In the genomic region with DNA sequence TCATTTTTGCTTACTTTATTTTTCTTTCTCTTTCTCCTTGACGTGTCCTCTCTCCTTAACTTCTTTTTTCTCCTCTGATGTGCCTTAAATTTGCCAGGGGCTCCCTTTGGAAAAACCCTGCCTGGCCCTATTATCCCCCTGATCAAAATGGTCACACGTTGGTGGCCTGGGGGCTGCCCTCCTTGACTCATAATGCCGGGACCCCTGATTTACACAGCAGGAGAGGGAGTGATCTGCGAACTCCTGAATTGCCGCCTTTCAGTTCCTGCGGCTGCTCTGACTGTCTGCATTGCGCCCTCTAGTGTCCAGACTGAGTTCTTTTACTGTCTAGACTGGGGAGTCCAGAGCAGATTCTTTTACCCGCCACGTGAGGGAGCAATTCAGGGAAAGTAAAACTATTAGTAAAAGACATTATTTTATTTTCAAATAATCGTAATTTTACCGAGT, we compare ENCODE assay signal across 8 cellular contexts. TPM values are rescaled to one million over a fixed set of nuclear protein-coding genes. Genes with fewer than 3 reads are reported as not detected.
DNase-seq lines count a peak whose midpoint lies in the region; ATAC-seq and TF ChIP-seq lines count a peak whose summit lies in the region.

No MANE protein-coding gene starts in this region.

- H3K9me2 ChIP-seq in PC-9 (ENCODE audit: insufficient read depth) = no peaks in the 10 kb centered on the region

- no peak overlapping the region for H3K27ac Mint-ChIP-seq in nephron progenitor cell

- peaks cover 61% of the 10 kb centered on the region for H3K4me1 Mint-ChIP-seq in activated T-cell treated with anti-CD3 and anti-CD28 coated beads, Interleukin-2, amount 50 U/mL, for 4 hours (ENCODE audit: low read depth)
- peaks cover 19% of the 10 kb centered on the region for H3K4me1 Mint-ChIP-seq in nephron progenitor cell

- ATAC-seq in GM21737 (IDR thresholded peaks at IDR 0.05; ENCODE audit: unreplicated experiment) = peak; percentile 67
- ATAC-seq in activated T-cell treated with anti-CD3 and anti-CD28 coated beads, Interleukin-2, amount 50 U/mL, for 4 hours = peak; percentile 69 to 76

- DNase-seq in EH (ENCODE audit: low read depth) (peak; percentile 84), PC-9 (peak; percentile 47 to 66), fibroblast of gingiva (ENCODE audit: low read depth) (peak; percentile 77), nephron progenitor cell (peak; percentile 74)
- DNase-seq in activated T-cell treated with anti-CD3 and anti-CD28 coated beads, Interleukin-2, amount 50 U/mL, for 4 hours = peak; percentile 73

- no peaks in the 10 kb centered on the region for H3K36me3 ChIP-seq in KMS-11 (ENCODE audit: insufficient read depth)
- no peaks in the 10 kb centered on the region for H3K36me3 ChIP-seq in PC-9 (ENCODE audit: low read depth)
- no peaks in the 10 kb centered on the region for H3K36me3 ChIP-seq in stomach smooth muscle (ENCODE audit: control insufficient read depth in 2 of 2, insufficient read depth in 2 of 2, low read length in 2 of 2)

- CTCF ChIA-PET in PC-9 (lab: Charles Lee) = no interaction called here

- H3K9me3 ChIP-seq in PC-9 (ENCODE audit: insufficient read depth, low read depth) (no peaks in the 10 kb centered on the region), stomach smooth muscle (ENCODE audit: control insufficient read depth in 2 of 2, low read length in 2 of 2) (no peaks in the 10 kb centered on the region)

- H3K4me3 ChIP-seq in KMS-11 (IDR thresholded peaks at IDR 0.05; ENCODE audit: insufficient read depth, low read depth, low read length) (no peak overlapping the region), PC-9 (no peak overlapping the region), stomach smooth muscle (ENCODE audit: low read length in 2 of 2) (peak overlapping the region; percentile 56 to 66)

- POLR2A ChIA-PET in PC-9 (lab: Charles Lee; ENCODE audit: unreplicated experiment) = no interaction called here

- H3K9ac ChIP-seq in KMS-11 (peak overlapping the region; percentile 37; the same call in 1 of the 2 replicates), stomach smooth muscle (ENCODE audit: low read length in 2 of 2) (peak overlapping the region in 1 of 2 donors; percentile 30)

- H3K27me3 ChIP-seq in KMS-11 (ENCODE audit: insufficient read depth, low read depth) (no peaks in the 10 kb centered on the region), PC-9 (ENCODE audit: insufficient read depth, low read depth) (no peaks in the 10 kb centered on the region; the same call in 1 of the 2 replicates), stomach smooth muscle (ENCODE audit: control insufficient read depth in 1 of 2, insufficient read depth in 2 of 2, low read length in 2 of 2) (no peaks in the 10 kb centered on the region)

- H3K36me3 Mint-ChIP-seq in activated T-cell treated with anti-CD3 and anti-CD28 coated beads, Interleukin-2, amount 50 U/mL, for 4 hours (ENCODE audit: insufficient read depth) = no peaks in the 10 kb centered on the region
- no peaks in the 10 kb centered on the region for H3K36me3 Mint-ChIP-seq in nephron progenitor cell (ENCODE audit: low read depth)

- H4K20me1 ChIP-seq in KMS-11 (ENCODE audit: insufficient read depth) (no peaks in the 10 kb centered on the region), PC-9 (ENCODE audit: insufficient read depth) (no peaks in the 10 kb centered on the region)

- H3K27ac ChIP-seq in KMS-11 (no peak overlapping the region), PC-9 (no peak overlapping the region), stomach smooth muscle (ENCODE audit: low read length) (no peak overlapping the region)

- no peaks in the 10 kb centered on the region for H3K9me3 Mint-ChIP-seq in activated T-cell treated with anti-CD3 and anti-CD28 coated beads, Interleukin-2, amount 50 U/mL, for 4 hours
- no peaks in the 10 kb centered on the region for H3K9me3 Mint-ChIP-seq in nephron progenitor cell

- H2AFZ ChIP-seq in KMS-11 (ENCODE audit: low read depth) = peak overlapping the region; percentile 75; the same call in 1 of the 2 replicates
- H2AFZ ChIP-seq in PC-9 = no peak overlapping the region

- TF ChIP-seq CTCF in KMS-11 (conservative IDR thresholded peaks at IDR 0.05; ENCODE audit: low read depth, low read length) (peak; percentile 91), PC-9 (conservative IDR thresholded peaks at IDR 0.05) (peak; percentile 91), nephron progenitor cell (IDR thresholded peaks at IDR 0.05) (peak; percentile 97)

- H3K4me2 ChIP-seq in KMS-11 (peak overlapping the region; percentile 66), PC-9 (peak overlapping the region; percentile 69)

- no peaks in the 10 kb centered on the region for H3K4me1 ChIP-seq in KMS-11 (ENCODE audit: low read depth, poor library complexity, severe bottlenecking)
- no peaks in the 10 kb centered on the region for H3K4me1 ChIP-seq in PC-9 (replicated peaks; ENCODE audit: insufficient read depth)
- H3K4me1 ChIP-seq in stomach smooth muscle (ENCODE audit: control insufficient read depth, insufficient read depth, low read length) = no peaks in the 10 kb centered on the region

- no TSS peak for BruUV-seq in PC-9 (replicated peaks; lab: Mats Ljungman, UMichigan)

- H3K79me2 ChIP-seq in KMS-11 (ENCODE audit: insufficient read depth, low read depth) (no peaks in the 10 kb centered on the region), PC-9 (ENCODE audit: low read depth) (no peaks in the 10 kb centered on the region)

- H3K4me3 Mint-ChIP-seq in activated T-cell treated with anti-CD3 and anti-CD28 coated beads, Interleukin-2, amount 50 U/mL, for 4 hours = peak overlapping the region; percentile 80
- H3K4me3 Mint-ChIP-seq in nephron progenitor cell = peak overlapping the region; percentile 66

- H3K27me3 Mint-ChIP-seq in activated T-cell treated with anti-CD3 and anti-CD28 coated beads, Interleukin-2, amount 50 U/mL, for 4 hours (ENCODE audit: low read depth) = no peaks in the 10 kb centered on the region
- peaks cover 9% of the 10 kb centered on the region for H3K27me3 Mint-ChIP-seq in nephron progenitor cell (ENCODE audit: low read depth, poor library complexity)

- intact Hi-C loops in PC-9 (cut with micrococcal nuclease; ENCODE audit: unreplicated experiment) = loop anchor here (2.0 kb wide), 1 partner anchor 346 kb away; no protein-coding TSS in a partner anchor

- H3F3A ChIP-seq in PC-9 (ENCODE audit: insufficient read depth, low read depth) = no peaks in the 10 kb centered on the region

RNA-seq across cellular contexts. Expression of gene GZMB, which starts 44.8 kb away (rescaled TPM):
- total RNA-seq in PC-9 (2021) = not detected in 2 replicates
- 1,000 to 10,000 TPM; 1,078 to 3,056 (median 1,179) TPM for total RNA-seq in activated T-cell treated with anti-CD3 and anti-CD28 coated beads, Interleukin-2, amount 50 U/mL, for 4 hours

Comparison
In these comparisons a context has a peak if more than half of its experiments do, and no peak if none do; other contexts are left out.
1. H3K4me3 ChIP-seq: peak in stomach smooth muscle (2 of 2); none in KMS-11 (single experiment) and PC-9 (single experiment).
2. RNA of gene GZMB, which starts 44.8 kb away (total RNA-seq): 1,078 to 3,056 TPM in activated T-cell treated with anti-CD3 and anti-CD28 coated beads, Interleukin-2, amount 50 U/mL, for 4 hours; not detected in PC-9; every median in the first group is over 1,000 times any median in the second.
3. Peak in every context shown above with its lines, with median percentiles within 50 percentile points of each other: DNase-seq and CTCF ChIP-seq.